ENCODE assay signal across 31 cellular contexts in the genomic region with DNA sequence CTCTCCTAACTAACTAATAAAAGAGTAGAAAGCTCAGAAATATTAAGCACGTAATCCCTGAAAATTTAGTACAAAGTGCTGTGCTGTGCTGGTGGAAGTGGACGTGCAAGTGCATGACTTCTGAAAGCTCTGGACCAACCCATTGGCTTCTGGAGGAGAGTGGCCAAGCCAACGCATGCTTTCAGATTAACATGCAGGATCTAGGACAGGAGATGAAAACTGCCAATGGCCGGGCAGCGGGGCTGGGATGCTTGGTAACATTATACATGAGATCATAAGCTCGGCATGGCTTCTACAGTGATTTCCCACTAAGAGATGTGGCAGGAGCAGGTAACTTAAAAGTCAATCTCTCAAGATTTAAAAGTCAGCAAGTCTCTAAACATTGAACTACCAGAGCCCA.
DNase-seq lines count a peak whose midpoint lies in the region; ATAC-seq and TF ChIP-seq lines count a peak whose summit lies in the region.
"Had no signal": no experiment of that assay in that cellular context is flagged by ENCODE, and none has a peak within 500 bp of the region (broad histone marks: within the 10 kb centered on the region; RNA-seq: fewer than 3 reads in every experiment).

No MANE protein-coding gene starts in this region.

- H3K9me3 Mint-ChIP-seq in chondrocyte (ENCODE audit: low read depth) = no peaks in the 10 kb centered on the region
- H3K9me3 Mint-ChIP-seq: CD8-positive, alpha-beta T cell had no signal

- DNase-seq in chondrocyte (ENCODE audit: low spot score) (peak; percentile 57), osteoblast (ENCODE audit: insufficient read length, low spot score, missing footprints) (peak; percentile 29), AG08396 (ENCODE audit: low spot score) (no peak)
- DNase-seq: 8988T; ACHN; AML-193; BE2C; C1 segment of cervical spinal cord; Caco-2; Calu3; CD4-positive, alpha-beta memory T cell; CD4-positive, alpha-beta T cell; CD4-positive, CD25-positive, alpha-beta regulatory T cell; CD8-positive, alpha-beta memory T cell; CD8-positive, alpha-beta T cell; COR-L47; DMS 273 treated with DMSO at 0.1 percent for 48 hours; DMS153; DMS53; DMS79; DMS79 treated with DMSO at 0.1 percent for 48 hours; DND-41; EL had no signal

- no peak overlapping the region for H2AFZ ChIP-seq in osteoblast (ENCODE audit: low read length)

- peaks cover 2% of the 10 kb centered on the region for H3K27me3 Mint-ChIP-seq in chondrocyte (ENCODE audit: low read depth)
- H3K27me3 Mint-ChIP-seq: B cell; CD4-positive, alpha-beta memory T cell; CD4-positive, alpha-beta T cell; CD4-positive, CD25-positive, alpha-beta regulatory T cell; CD8-positive, alpha-beta memory T cell had no signal

- no peaks in the 10 kb centered on the region for H3K4me1 ChIP-seq in osteoblast (ENCODE audit: insufficient read depth, low read length)
- H3K4me1 ChIP-seq: A549; BE2C; BLaER1; BLaER1 treated with 17β-estradiol and CSF1 and Interleukin-3, amounts not matched to agents 10 nM and 100 nM; Caco-2 had no signal

- no peak overlapping the region for H3K4me3 ChIP-seq in osteoblast (ENCODE audit: insufficient read depth, low read length)
- H3K4me3 ChIP-seq: A549; BLaER1; BLaER1 treated with 17β-estradiol and CSF1 and Interleukin-3, amounts not matched to agents 10 nM and 100 nM had no signal

- TF ChIP-seq CTCF in chondrocyte (IDR thresholded peaks at IDR 0.05) = no peak
- TF ChIP-seq CTCF in osteoblast (IDR thresholded peaks at IDR 0.05; ENCODE audit: extremely low read depth, low read depth, low read length) = no peak

- H3K36me3 ChIP-seq in osteoblast (ENCODE audit: insufficient read depth, low read length) = no peaks in the 10 kb centered on the region
- H3K36me3 ChIP-seq: BE2C; BLaER1; BLaER1 treated with 17β-estradiol and CSF1 and Interleukin-3, amounts not matched to agents 10 nM and 100 nM had no signal

- no peaks in the 10 kb centered on the region for H3K36me3 Mint-ChIP-seq in chondrocyte (ENCODE audit: low read depth)
- H3K36me3 Mint-ChIP-seq: CD14-positive monocyte; CD4-positive, alpha-beta memory T cell; CD4-positive, CD25-positive, alpha-beta regulatory T cell; CD8-positive, alpha-beta memory T cell; CD8-positive, alpha-beta T cell had no signal

- no peak overlapping the region for H3K27ac ChIP-seq in osteoblast (ENCODE audit: low read depth, low read length)
- H3K27ac ChIP-seq: 22Rv1; A549; BLaER1; BLaER1 treated with 17β-estradiol and CSF1 and Interleukin-3, amounts not matched to agents 10 nM and 100 nM; C4-2B had no signal

- no peaks in the 10 kb centered on the region for H4K20me1 ChIP-seq in osteoblast (ENCODE audit: insufficient read depth, low read length)
- H4K20me1 ChIP-seq: BLaER1; BLaER1 treated with 17β-estradiol and CSF1 and Interleukin-3, amounts not matched to agents 10 nM and 100 nM had no signal

- H3K4me1 Mint-ChIP-seq in chondrocyte (ENCODE audit: low read depth) = no peaks in the 10 kb centered on the region
- H3K4me1 Mint-ChIP-seq: B cell; CD14-positive monocyte; CD4-positive, alpha-beta memory T cell; CD4-positive, CD25-positive, alpha-beta regulatory T cell; CD8-positive, alpha-beta memory T cell had no signal

- H3K9me3 ChIP-seq in osteoblast (ENCODE audit: low read depth, low read length) = no peaks in the 10 kb centered on the region
- H3K9me3 ChIP-seq: A549, BE2C had no signal

- no peak overlapping the region for H3K4me3 Mint-ChIP-seq in chondrocyte (ENCODE audit: unreplicated experiment)
- H3K4me3 Mint-ChIP-seq: B cell; CD14-positive monocyte; CD4-positive, alpha-beta memory T cell; CD4-positive, alpha-beta T cell; CD4-positive, CD25-positive, alpha-beta regulatory T cell; CD8-positive, alpha-beta memory T cell; CD8-positive, alpha-beta T cell had no signal

- no peaks in the 10 kb centered on the region for H3K79me2 ChIP-seq in osteoblast (ENCODE audit: insufficient read depth, low read length)

- no peak overlapping the region for H3K4me2 ChIP-seq in osteoblast (ENCODE audit: insufficient read depth, low read length)
- H3K4me2 ChIP-seq: A549; BLaER1; BLaER1 treated with 17β-estradiol and CSF1 and Interleukin-3, amounts not matched to agents 10 nM and 100 nM had no signal

- no peak overlapping the region for H3K27ac Mint-ChIP-seq in chondrocyte (ENCODE audit: unreplicated experiment)
- H3K27ac Mint-ChIP-seq: B cell; CD14-positive monocyte; CD4-positive, alpha-beta memory T cell; CD4-positive, alpha-beta T cell; CD4-positive, CD25-positive, alpha-beta regulatory T cell; CD8-positive, alpha-beta memory T cell; CD8-positive, alpha-beta T cell had no signal

- ATAC-seq in HG02840 (IDR thresholded peaks at IDR 0.05; ENCODE audit: low FRiP score, unreplicated experiment) = no peak
- ATAC-seq: A549; CD8-positive, alpha-beta T cell had no signal

- no peaks in the 10 kb centered on the region for H3K27me3 ChIP-seq in osteoblast (ENCODE audit: insufficient read depth, low read length)
- H3K27me3 ChIP-seq: BLaER1; BLaER1 treated with 17β-estradiol and CSF1 and Interleukin-3, amounts not matched to agents 10 nM and 100 nM had no signal
